ENCODE assay signal across 24 cellular contexts in genomic region chr19:11067356-11068113, GRCh38. TPM values are rescaled to one million over a fixed set of nuclear protein-coding genes. Genes with fewer than 3 reads are reported as not detected.
DNase-seq lines count a peak whose midpoint lies in the region; ATAC-seq lines count a peak whose summit lies in the region.
"Had no signal": no experiment of that assay in that cellular context is flagged by ENCODE, and none has a peak within 500 bp of the region (broad histone marks: within the 10 kb centered on the region; RNA-seq: fewer than 3 reads in every experiment).

No MANE protein-coding gene starts in this region.

- peaks cover 8% of the 10 kb centered on the region; the same call in 1 of the 2 replicates for H3K36me3 ChIP-seq in GM23248 (ENCODE audit: low read depth)
- no peaks in the 10 kb centered on the region for H3K36me3 ChIP-seq in CD4-positive, alpha-beta memory T cell (ENCODE audit: insufficient read depth, low read length)
- H3K36me3 ChIP-seq: neutrophil had no signal

- peaks cover 0 to 3% (median 0%) of the 10 kb centered on the region in 8 donors for H3K9me3 Mint-ChIP-seq in CD4-positive, alpha-beta memory T cell
- H3K9me3 Mint-ChIP-seq: activated T-helper 17 cell treated with anti-CD3 and anti-CD28 coated beads, Interleukin-2, amount 50 U/mL, for 72 hours had no signal

- no peak overlapping the region for H2AFZ ChIP-seq in GM23248

- H3K9me3 ChIP-seq in GM23248 (ENCODE audit: low read depth): no peaks in the 10 kb centered on the region
- no peaks in the 10 kb centered on the region for H3K9me3 ChIP-seq in CD4-positive, alpha-beta memory T cell (ENCODE audit: control insufficient read depth in 1 of 2, low read length in 2 of 2)
- H3K9me3 ChIP-seq: Caco-2, neutrophil had no signal

- CTCF ChIA-PET in CD4-positive, alpha-beta memory T cell (lab: Charles Lee; ENCODE audit: partially characterized antibody): interaction anchor here (2.2 kb wide), 1 partner anchor 59 kb away, joined by 5 read pairs; no protein-coding TSS in a partner anchor

- H3K4me1 ChIP-seq in GM23248 (ENCODE audit: insufficient read depth): no peaks in the 10 kb centered on the region
- no peaks in the 10 kb centered on the region for H3K4me1 ChIP-seq in CD4-positive, alpha-beta memory T cell (ENCODE audit: insufficient read depth, low read length)
- H3K4me1 ChIP-seq: Caco-2 had no signal

- no peak overlapping the region for H3K4me3 ChIP-seq in GM23248
- no peak overlapping the region for H3K4me3 ChIP-seq in CD4-positive, alpha-beta memory T cell (ENCODE audit: low read length in 2 of 2)

- DNase-seq in AG20443 (ENCODE audit: low spot score) (peak; percentile 2), GM23248 (peak; percentile 25), SW480 (ENCODE audit: low spot score) (peak; percentile 38), kidney tubule cell (ENCODE audit: low spot score) (peak; percentile 25), NCI-H1092 (lab: John Stamatoyannopoulos, UW) (no peak)
- DNase-seq in CD4-positive, alpha-beta memory T cell: no peak
- DNase-seq: activated CD8-positive, alpha-beta memory T cell treated with anti-CD3 and anti-CD28 coated beads for 24 hours; AML-193; amniotic stem cell; Caco-2; central memory CD4-positive, alpha-beta T cell; GOT3; hypothalamus; midbrain; NCI-H1694; NCI-H226; right cardiac atrium; stimulated activated CD4-positive, alpha-beta T cell treated with anti-CD3 and anti-CD28 coated beads, Interleukin-2, amount 100 ng/mL, for 48 hours; substantia nigra had no signal

- peak overlapping the region in 1 of 7 donors; percentile 19 for H3K27ac Mint-ChIP-seq in CD4-positive, alpha-beta memory T cell
- H3K27ac Mint-ChIP-seq: activated T-helper 17 cell treated with anti-CD3 and anti-CD28 coated beads, Interleukin-2, amount 50 U/mL, for 72 hours had no signal

- H3K4me3 Mint-ChIP-seq in CD4-positive, alpha-beta memory T cell: no peak overlapping the region
- H3K4me3 Mint-ChIP-seq: activated T-helper 17 cell treated with anti-CD3 and anti-CD28 coated beads, Interleukin-2, amount 50 U/mL, for 72 hours had no signal

- ATAC-seq in GM19324 (IDR thresholded peaks at IDR 0.05; ENCODE audit: low FRiP score, unreplicated experiment) (no peak), HG03097 (IDR thresholded peaks at IDR 0.05; ENCODE audit: low FRiP score, unreplicated experiment) (no peak)
- ATAC-seq: activated T-helper 17 cell treated with anti-CD3 and anti-CD28 coated beads, Interleukin-2, amount 50 U/mL, for 72 hours had no signal

- H4K20me1 ChIP-seq in GM23248 (ENCODE audit: insufficient read depth): no peaks in the 10 kb centered on the region

- peaks cover 5% of the 10 kb centered on the region; the same call in 1 of the 2 replicates for H3F3A ChIP-seq in GM23248 (ENCODE audit: insufficient read depth)

- H3K9ac ChIP-seq in GM23248: no peak overlapping the region

- intact Hi-C loops in CD4-positive, alpha-beta memory T cell (cut with micrococcal nuclease): no loop called here

- no peaks in the 10 kb centered on the region for H3K9me2 ChIP-seq in GM23248 (ENCODE audit: insufficient read depth)

- H3K27me3 ChIP-seq in GM23248 (replicated peaks; ENCODE audit: insufficient read depth): no peaks in the 10 kb centered on the region
- no peaks in the 10 kb centered on the region for H3K27me3 ChIP-seq in CD4-positive, alpha-beta memory T cell (ENCODE audit: insufficient read depth, low read length)
- H3K27me3 ChIP-seq: neutrophil had no signal

- POLR2A ChIA-PET in CD4-positive, alpha-beta memory T cell (lab: Charles Lee; ENCODE audit: partially characterized antibody): interaction anchor here (0.6 kb wide), 1 partner anchor 95 kb away, joined by 3 read pairs; no protein-coding TSS in a partner anchor

- H3K27me3 Mint-ChIP-seq in CD4-positive, alpha-beta memory T cell: no peaks in the 10 kb centered on the region
- H3K27me3 Mint-ChIP-seq: activated T-helper 17 cell treated with anti-CD3 and anti-CD28 coated beads, Interleukin-2, amount 50 U/mL, for 72 hours had no signal

- in situ Hi-C loops in GM23248 (cut with MboI): no loop called here

- 96 to 99% methylated on average over 8 of the region's 8 CpGs for WGBS in GM23248 (ENCODE audit: low coverage in 1 of 2, low lambda C conversion rate in 2 of 2, missing lambda C conversion rate in 2 of 2), 2 experiments

- H3K27ac ChIP-seq in GM23248: no peak overlapping the region
- no peak overlapping the region for H3K27ac ChIP-seq in CD4-positive, alpha-beta memory T cell (ENCODE audit: low read depth, low read length)
- H3K27ac ChIP-seq: neutrophil, VCaP had no signal

- H3K4me1 Mint-ChIP-seq in CD4-positive, alpha-beta memory T cell: peaks cover 0 to 5% (median under 1%) of the 10 kb centered on the region in 4 donors

- H3K36me3 Mint-ChIP-seq in CD4-positive, alpha-beta memory T cell: peaks cover 10 to 14% of the 10 kb centered on the region in 2 donors

- no peaks in the 10 kb centered on the region for H3K79me2 ChIP-seq in GM23248 (ENCODE audit: insufficient read depth)

- H3K4me2 ChIP-seq in GM23248 (ENCODE audit: unreplicated experiment): no peak overlapping the region

RNA-seq across cellular contexts. Expression of gene LDLR, which starts 21.7 kb away (rescaled TPM):
- total RNA-seq in GM23248 (2014; rRNA removed; shearing (Covaris generic)): 13.8 and 29.6 TPM in 2 replicates
- 13.8 and 14.6 TPM in 2 replicates for polyA plus RNA-seq in GM23248 (2016; fragmentation: Nextera tagmentation; extraction: Ambion mirVana)
- total RNA-seq in CD4-positive, alpha-beta memory T cell: 10 to 100 TPM; 25.8 to 27.0 TPM
- 1 to 10 TPM; 4.4 to 5.0 TPM for polyA plus RNA-seq in CD4-positive, alpha-beta memory T cell

Comparison
In these comparisons a context has a peak if more than half of its experiments do, and no peak if none do; other contexts are left out.
1. DNase-seq: peak in AG20443 (single experiment), GM23248 (single experiment), SW480 (single experiment) and kidney tubule cell (single experiment); none in CD4-positive, alpha-beta memory T cell (0 of 5) and NCI-H1092 (single experiment).